In the genomic region with DNA sequence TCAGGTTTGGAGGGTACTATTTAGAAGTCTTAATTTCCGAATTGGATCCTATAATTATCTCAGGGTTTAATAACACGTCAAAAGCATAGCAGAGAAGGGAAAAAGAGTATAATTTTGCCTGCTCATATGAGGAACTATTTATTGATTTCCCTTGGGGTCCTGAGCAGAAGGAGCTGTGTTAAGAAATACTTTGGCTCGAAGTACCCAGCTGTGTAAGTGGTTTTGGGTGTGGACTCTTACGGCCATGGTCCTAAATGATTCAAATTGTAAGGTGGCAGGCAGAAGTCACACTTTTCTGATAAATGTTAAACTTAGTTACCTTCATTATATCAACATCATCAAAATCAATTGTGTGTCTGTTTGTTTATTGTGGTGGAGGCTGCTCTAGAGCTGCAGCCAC, we compare ENCODE assay signal across 20 cellular contexts.
A peak's percentile ranks its signal among the peaks of the same experiment; 100 is the strongest.
DNase-seq lines count a peak whose midpoint lies in the region; ATAC-seq and TF ChIP-seq lines count a peak whose summit lies in the region.
"Had no signal": no experiment of that assay in that cellular context is flagged by ENCODE, and none has a peak within 500 bp of the region (broad histone marks: within the 10 kb centered on the region; RNA-seq: fewer than 3 reads in every experiment).

No MANE protein-coding gene starts in this region.

- H3K9me3 Mint-ChIP-seq in glutamatergic neuron (ENCODE audit: unreplicated experiment): peaks cover 23% of the 10 kb centered on the region
- H3K9me3 Mint-ChIP-seq: CD8-positive, alpha-beta T cell; H9 had no signal

- peak overlapping the region; percentile 100 for H3K27ac Mint-ChIP-seq in glutamatergic neuron (ENCODE audit: unreplicated experiment)
- H3K27ac Mint-ChIP-seq: CD8-positive, alpha-beta T cell had no signal

- peaks cover 14% of the 10 kb centered on the region for H3K27me3 Mint-ChIP-seq in glutamatergic neuron (ENCODE audit: unreplicated experiment)

- H3K27me3 ChIP-seq in left ventricle myocardium inferior (ENCODE audit: low read depth): peaks cover 6% of the 10 kb centered on the region

- no peak overlapping the region for H3K27ac ChIP-seq in left ventricle myocardium inferior (replicated peaks)
- H3K27ac ChIP-seq: PC-9 had no signal

- peak; percentile 50 for ATAC-seq in left ventricle myocardium superior
- ATAC-seq in HG02678 (IDR thresholded peaks at IDR 0.05; ENCODE audit: unreplicated experiment): no peak
- no peak for ATAC-seq in HG03097 (IDR thresholded peaks at IDR 0.05; ENCODE audit: low FRiP score, unreplicated experiment)
- no peak for ATAC-seq in GM21381 (IDR thresholded peaks at IDR 0.05; ENCODE audit: unreplicated experiment)
- ATAC-seq: CD8-positive, alpha-beta T cell had no signal

- H3K36me3 ChIP-seq in left ventricle myocardium inferior: no peaks in the 10 kb centered on the region
- H3K36me3 ChIP-seq: MG63 had no signal

- no peaks in the 10 kb centered on the region for H3K4me1 ChIP-seq in left ventricle myocardium inferior
- H3K4me1 ChIP-seq: Caco-2 had no signal

- intact Hi-C loops in left ventricle myocardium superior (cut with micrococcal nuclease): no loop called here
- intact Hi-C loops in left ventricle myocardium inferior (cut with micrococcal nuclease): no loop called here

- H3K4me3 ChIP-seq in left ventricle myocardium inferior: no peak overlapping the region
- H3K4me3 ChIP-seq: MG63, PC-9 had no signal

- no peaks in the 10 kb centered on the region for H3K36me3 Mint-ChIP-seq in glutamatergic neuron (ENCODE audit: unreplicated experiment)
- H3K36me3 Mint-ChIP-seq: CD8-positive, alpha-beta T cell had no signal

- TF ChIP-seq CTCF in left ventricle myocardium inferior (IDR thresholded peaks at IDR 0.05; ENCODE audit: borderline replicate concordance) (no peak), glutamatergic neuron (IDR thresholded peaks at IDR 0.05; ENCODE audit: partially characterized antibody, unreplicated experiment) (no peak)

- peak overlapping the region; percentile 79 for H3K4me3 Mint-ChIP-seq in glutamatergic neuron (ENCODE audit: unreplicated experiment)
- H3K4me3 Mint-ChIP-seq: CD8-positive, alpha-beta T cell; H9 had no signal

- no peaks in the 10 kb centered on the region for H3K9me3 ChIP-seq in left ventricle myocardium inferior (replicated peaks)
- H3K9me3 ChIP-seq: Caco-2, MG63 had no signal

- DNase-seq in left ventricle myocardium superior (no peak), left ventricle myocardium inferior (no peak), NCI-H2171 (lab: John Stamatoyannopoulos, UW) (peak; percentile 63), glutamatergic neuron (no peak)
- DNase-seq: C1 segment of cervical spinal cord; Caco-2; CD8-positive, alpha-beta T cell; GF-D8; H9; IMR-90; KG1; MG63; NCI-H1048; NCI-H446; NCI-H526; PC-9; T-helper 1 cell had no signal

- H3K4me1 Mint-ChIP-seq in glutamatergic neuron (ENCODE audit: low read depth, unreplicated experiment): peaks cover 61% of the 10 kb centered on the region
